Comparison of ENCODE assay signal across 28 cellular contexts in genomic region chr4:182788197-182788596, GRCh38.
"Had no signal": no experiment of that assay in that cellular context is flagged by ENCODE, and none has a peak within 500 bp of the region (broad histone marks: within the 10 kb centered on the region; RNA-seq: fewer than 3 reads in every experiment).

No MANE protein-coding gene starts in this region.

- H3K9me3 ChIP-seq: adrenal gland, body of pancreas, breast epithelium, esophagus muscularis mucosa, gastrocnemius medialis, heart left ventricle had no signal

- H3K27ac ChIP-seq: adrenal gland, body of pancreas, breast epithelium, cardiac muscle cell, coronary artery, dorsolateral prefrontal cortex, esophagus muscularis mucosa, foreskin keratinocyte, gastrocnemius medialis, heart left ventricle had no signal

- H3K27me3 ChIP-seq: adrenal gland, body of pancreas, breast epithelium, cardiac muscle cell, dorsolateral prefrontal cortex, esophagus muscularis mucosa, foreskin keratinocyte, gastrocnemius medialis, heart left ventricle had no signal

- H3K4me1 ChIP-seq: adrenal gland, breast epithelium, foreskin keratinocyte, gastrocnemius medialis, heart left ventricle had no signal

- H3K4me3 ChIP-seq: adrenal gland, body of pancreas, breast epithelium, cardiac muscle cell, coronary artery, dorsolateral prefrontal cortex, esophagus muscularis mucosa, gastrocnemius medialis, heart left ventricle had no signal

- DNase-seq: activated CD4-positive, alpha-beta T cell treated with anti-CD3 and anti-CD28 coated beads for 1 hour; activated CD4-positive, alpha-beta T cell treated with anti-CD3 and anti-CD28 coated beads for 4 hours; activated CD4-positive, alpha-beta T cell treated with anti-CD3 and anti-CD28 coated beads, Interleukin-2, amount 10 ng/mL, durations not matched to agents 7 days and 5 days; activated CD4-positive, alpha-beta T cell treated with anti-CD3 and anti-CD28 coated beads, Interleukin-2, amount 50 U/mL, for 4 hours; activated CD8-positive, alpha-beta memory T cell treated with anti-CD3 and anti-CD28 coated beads for 24 hours; activated CD8-positive, alpha-beta T cell treated with anti-CD3 and anti-CD28 coated beads for 36 hours; activated effector memory CD4-positive, alpha-beta T cell treated with Interleukin-2 at 50 U/mL for 16 hours; activated naive CD4-positive, alpha-beta T cell treated with anti-CD3 and anti-CD28 coated beads for 36 hours; activated naive CD8-positive, alpha-beta T cell treated with anti-CD3 and anti-CD28 coated beads for 36 hours; activated naive CD8-positive, alpha-beta T cell treated with anti-CD3 and anti-CD28 coated beads, Interleukin-2, amount 50 U/mL, for 24 hours; activated T-cell treated with anti-CD3 and anti-CD28 coated beads, Interleukin-2, amount 50 U/mL, for 4 hours; amygdala; aorta; central memory CD4-positive, alpha-beta T cell; dorsolateral prefrontal cortex; effector memory CD4-positive, alpha-beta T cell; erythroblast; foreskin keratinocyte; gastrocnemius medialis; glutamatergic neuron; heart left ventricle; T-helper 2 cell had no signal

- H3K36me3 ChIP-seq: adrenal gland, breast epithelium had no signal
